In the genomic region with DNA sequence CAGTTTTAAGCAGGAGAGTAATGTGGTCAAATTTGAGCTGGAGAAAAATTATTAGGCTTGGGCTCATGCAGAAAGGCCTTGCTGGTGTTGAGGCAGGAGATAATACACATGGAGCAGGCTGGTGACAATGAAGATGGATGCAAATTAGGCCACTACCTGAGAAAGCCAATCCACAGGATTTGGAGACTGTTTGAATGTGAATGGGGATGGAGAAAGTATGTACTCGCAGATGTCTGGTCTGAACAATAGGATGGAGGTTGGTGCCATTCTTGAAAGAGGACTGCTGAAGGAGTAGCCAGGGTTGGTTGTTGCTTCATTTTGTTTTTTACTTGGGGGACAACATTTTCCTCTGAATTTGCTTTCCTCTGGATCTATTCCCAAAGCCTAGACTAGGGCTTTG, we compare ENCODE assay signal across 27 cellular contexts. TPM values are rescaled to one million over a fixed set of nuclear protein-coding genes. Genes with fewer than 3 reads are reported as not detected.
"Had no signal": no experiment of that assay in that cellular context is flagged by ENCODE, and none has a peak within 500 bp of the region (broad histone marks: within the 10 kb centered on the region; RNA-seq: fewer than 3 reads in every experiment).

No MANE protein-coding gene starts in this region.

- H3K27me3 ChIP-seq: neural progenitor cell, ovary, right lobe of liver, sigmoid colon, suprapubic skin, testis, tibial nerve, upper lobe of left lung, vagina had no signal

- H3K36me3 ChIP-seq: neural progenitor cell, ovary, right lobe of liver, sigmoid colon, suprapubic skin, tibial nerve, upper lobe of left lung, vagina had no signal

- DNase-seq: natural killer cell; occipital lobe; ovary; posterior cingulate gyrus; psoas muscle; right cardiac atrium; right lobe of liver; sigmoid colon; small intestine; stimulated activated CD4-positive, alpha-beta T cell treated with anti-CD3 and anti-CD28 coated beads, Interleukin-15, amount 100 ng/mL, for 24 hours; stimulated activated CD4-positive, alpha-beta T cell treated with anti-CD3 and anti-CD28 coated beads, Interleukin-2, amount 100 ng/mL, for 24 hours; stimulated activated CD4-positive, alpha-beta T cell treated with anti-CD3 and anti-CD28 coated beads, Interleukin-2, amount 100 ng/mL, for 48 hours; stimulated activated CD4-positive, alpha-beta T cell treated with anti-CD3 and anti-CD28 coated beads, Interleukin-4, amount 100 ng/mL, for 24 hours; stimulated activated CD8-positive, alpha-beta memory T cell treated with anti-CD3 and anti-CD28 coated beads, Interleukin-4, amount 100 ng/mL, for 48 hours; stimulated activated naive CD4-positive, alpha-beta T cell; stimulated activated naive CD8-positive, alpha-beta T cell treated with anti-CD3 and anti-CD28 coated beads, Interleukin-15, amount 100 ng/mL, for 72 hours; stimulated activated naive CD8-positive, alpha-beta T cell treated with anti-CD3 and anti-CD28 coated beads, Interleukin-15, Interleukin-2, amounts not matched to agents 100 U/mL and 50 U/mL, for 24 hours; substantia nigra; testis; trophoblast cell; upper lobe of left lung had no signal

- H3K4me1 ChIP-seq: parathyroid adenoma, psoas muscle, right lobe of liver, suprapubic skin, testis, tibial nerve, upper lobe of left lung, vagina had no signal

- H2AFZ ChIP-seq: neural progenitor cell, parathyroid adenoma had no signal

- H3K79me2 ChIP-seq: parathyroid adenoma had no signal

- H3K9me3 ChIP-seq: ovary, psoas muscle, right lobe of liver, sigmoid colon, suprapubic skin, testis, tibial nerve, upper lobe of left lung, vagina had no signal

- H3K4me3 ChIP-seq: neural progenitor cell, ovary, psoas muscle, right lobe of liver, sigmoid colon, suprapubic skin, testis, tibial nerve, upper lobe of left lung, vagina had no signal

- FAIRE-seq: small intestine, urothelium cell line had no signal

- H3K9ac ChIP-seq: neural progenitor cell, parathyroid adenoma had no signal

- H3K27ac ChIP-seq: neural progenitor cell, ovary, parathyroid adenoma, psoas muscle, right lobe of liver, sigmoid colon, suprapubic skin, testis, tibial nerve, upper lobe of left lung, vagina had no signal

RNA-seq across cellular contexts. Expression of gene KIRREL1, which starts 8.0 kb away (rescaled TPM):
- total RNA-seq: natural killer cell had no signal
